In genomic region chr4:47218631-47219030, GRCh38 we compare ENCODE assay signal across 22 cellular contexts.
A peak's percentile ranks its signal among the peaks of the same experiment; 100 is the strongest.
DNase-seq lines count a peak whose midpoint lies in the region; ATAC-seq and TF ChIP-seq lines count a peak whose summit lies in the region.
"Had no signal": no experiment of that assay in that cellular context is flagged by ENCODE, and none has a peak within 500 bp of the region (broad histone marks: within the 10 kb centered on the region; RNA-seq: fewer than 3 reads in every experiment).

No MANE protein-coding gene starts in this region.

- TF ChIP-seq CTCF in astrocyte of the cerebellum (IDR thresholded peaks at IDR 0.05; ENCODE audit: low read depth, low read length, missing control alignments) (no peak), esophagus squamous epithelium (IDR thresholded peaks at IDR 0.05) (no peak)

- H3K36me3 ChIP-seq in esophagus squamous epithelium = no peaks in the 10 kb centered on the region
- H3K36me3 ChIP-seq: BE2C, BLaER1 had no signal

- H3K4me1 ChIP-seq in esophagus squamous epithelium = no peaks in the 10 kb centered on the region
- H3K4me1 ChIP-seq: BLaER1 had no signal

- intact Hi-C loops in esophagus squamous epithelium (cut with DNase I) = no loop called here

- in situ Hi-C loops in astrocyte of the cerebellum (cut with HindIII; ENCODE audit: low sequenced_read_pairs) = no loop called here

- no peak for TF ChIP-seq POLR2A in esophagus squamous epithelium (IDR thresholded peaks at IDR 0.05)

- DNase-seq in astrocyte of the cerebellum (ENCODE audit: low read depth) (peak; percentile 33), fibroblast of peridontal ligament (ENCODE audit: extremely low read depth) (peak; percentile 19), esophagus squamous epithelium (lab: John Stamatoyannopoulos, UW) (no peak)
- DNase-seq: 8988T; ACHN; BE2C; C1 segment of cervical spinal cord; CD4-positive, alpha-beta memory T cell; CD4-positive, CD25-positive, alpha-beta regulatory T cell; CD8-positive, alpha-beta memory T cell; COR-L47; DMS 273 treated with DMSO at 0.1 percent for 48 hours; DMS153; DMS53; DMS79; DND-41; EL; GDM1 had no signal

- WGBS in esophagus squamous epithelium, 2 donors = 76 to 79% methylated on average over 1 of the region's 1 CpG

- no peak overlapping the region for H3K4me3 ChIP-seq in astrocyte of the cerebellum (ENCODE audit: low read depth, low read length)
- H3K4me3 ChIP-seq in esophagus squamous epithelium = no peak overlapping the region
- H3K4me3 ChIP-seq: BLaER1, GM12878 had no signal

- H3K27me3 ChIP-seq in esophagus squamous epithelium = no peaks in the 10 kb centered on the region
- H3K27me3 ChIP-seq: BE2C, BLaER1 had no signal

- no peak overlapping the region for H3K27ac ChIP-seq in esophagus squamous epithelium
- H3K27ac ChIP-seq: BLaER1 had no signal

- ATAC-seq in GM19395 (IDR thresholded peaks at IDR 0.05; ENCODE audit: unreplicated experiment) = no peak
- no peak for ATAC-seq in GM21529 (IDR thresholded peaks at IDR 0.05; ENCODE audit: unreplicated experiment)
- ATAC-seq: GM12878 had no signal

- no peaks in the 10 kb centered on the region for H3K9me3 ChIP-seq in esophagus squamous epithelium
- H3K9me3 ChIP-seq: BE2C, BLaER1 had no signal
